Comparison of ENCODE assay signal across 12 cellular contexts in the genomic region with DNA sequence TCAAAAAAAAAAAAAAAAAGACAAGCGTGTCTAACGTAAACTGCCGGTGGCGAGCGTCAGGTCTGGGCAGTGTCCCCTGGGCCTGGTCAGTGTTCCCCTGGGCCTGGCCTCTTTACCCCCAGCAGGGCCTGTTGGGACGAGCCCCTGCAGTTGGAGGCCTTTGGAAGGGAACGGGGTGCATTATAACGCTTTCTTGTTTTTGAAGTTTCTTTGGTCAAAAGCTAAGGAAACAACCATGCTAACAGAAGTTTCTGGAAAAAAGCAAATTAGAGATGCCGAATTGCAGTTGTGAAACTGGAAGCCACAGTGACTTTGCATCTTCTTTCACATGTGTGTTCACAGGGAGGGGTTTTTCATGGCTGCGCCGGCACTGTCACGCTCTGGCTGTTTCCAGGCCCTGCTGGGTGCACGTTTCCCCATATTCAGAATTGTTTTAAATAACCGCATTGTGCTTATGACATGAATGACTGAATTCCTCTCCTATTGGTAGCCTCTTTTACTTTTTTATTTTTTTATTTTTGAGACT. TPM values are rescaled to one million over a fixed set of nuclear protein-coding genes. Genes with fewer than 3 reads are reported as not detected.
DNase-seq lines count a peak whose midpoint lies in the region; ATAC-seq and TF ChIP-seq lines count a peak whose summit lies in the region.
"Had no signal": no experiment of that assay in that cellular context is flagged by ENCODE, and none has a peak within 500 bp of the region (broad histone marks: within the 10 kb centered on the region; RNA-seq: fewer than 3 reads in every experiment).

No MANE protein-coding gene starts in this region.

- no peaks in the 10 kb centered on the region for H3K9me3 ChIP-seq in mesenchymal stem cell (ENCODE audit: control insufficient read depth, low read length)
- H3K9me3 ChIP-seq in SK-N-SH, result no peaks in the 10 kb centered on the region
- no peaks in the 10 kb centered on the region for H3K9me3 ChIP-seq in ascending aorta

- H3K4me3 ChIP-seq in mesenchymal stem cell (ENCODE audit: insufficient read depth in 1 of 2, low read depth in 1 of 2, low read length in 2 of 2) (no peak overlapping the region), SK-N-SH (ENCODE audit: low read depth in 2 of 2, low read length in 1 of 2) (no peak overlapping the region), ascending aorta (no peak overlapping the region)

- no peaks in the 10 kb centered on the region for H3F3A ChIP-seq in SK-N-SH (replicated peaks; ENCODE audit: insufficient read depth)

- no peak overlapping the region for H2BK15ac ChIP-seq in mesenchymal stem cell (ENCODE audit: low read depth, poor library complexity, severe bottlenecking)

- ATAC-seq in GM18502 (IDR thresholded peaks at IDR 0.05; ENCODE audit: poor library complexity, unreplicated experiment) (peak; percentile 71), GM19468 (IDR thresholded peaks at IDR 0.05; ENCODE audit: extremely low read depth, unreplicated experiment) (peak; percentile 42), HG03135 (IDR thresholded peaks at IDR 0.05; ENCODE audit: unreplicated experiment) (peak; percentile 83)
- ATAC-seq: esophagus mucosa had no signal

- H3K27ac Mint-ChIP-seq in activated naive CD8-positive, alpha-beta T cell treated with anti-CD3 and anti-CD28 coated beads for 36 hours, result peak overlapping the region; percentile 60

- H3K9ac ChIP-seq in mesenchymal stem cell (ENCODE audit: low read length) (no peak overlapping the region), SK-N-SH (no peak overlapping the region)

- no peaks in the 10 kb centered on the region for H3K27me3 Mint-ChIP-seq in activated naive CD8-positive, alpha-beta T cell treated with anti-CD3 and anti-CD28 coated beads for 36 hours

- 93% methylated on average over 14 of the region's 14 CpGs for WGBS in mesenchymal stem cell
- WGBS in SK-N-SH (ENCODE audit: low lambda C conversion rate), result 96% methylated on average over 14 of the region's 14 CpGs

- no peak overlapping the region for H3K14ac ChIP-seq in mesenchymal stem cell (ENCODE audit: low read length in 2 of 2)

- no peak overlapping the region for H3K23ac ChIP-seq in mesenchymal stem cell (ENCODE audit: low read length in 2 of 2)

- no peak overlapping the region for H3K4me3 Mint-ChIP-seq in activated naive CD8-positive, alpha-beta T cell treated with anti-CD3 and anti-CD28 coated beads for 36 hours

- no peaks in the 10 kb centered on the region for H4K20me1 ChIP-seq in SK-N-SH (ENCODE audit: insufficient read depth)

- no peak overlapping the region for H4K91ac ChIP-seq in mesenchymal stem cell (ENCODE audit: low read length)

- H3K36me3 ChIP-seq in mesenchymal stem cell (ENCODE audit: control insufficient read depth in 1 of 2, insufficient read depth in 2 of 2, low read depth in 1 of 2, low read length in 2 of 2), result peaks cover 53 to 54% of the 10 kb centered on the region in 2 experiments
- peaks cover 0 to 40% of the 10 kb centered on the region in 2 experiments for H3K36me3 ChIP-seq in SK-N-SH (replicated peaks in 1 of 2; ENCODE audit: control insufficient read depth in 1 of 2, insufficient read depth in 2 of 2, low read length in 1 of 2)
- peaks cover 37 to 44% of the 10 kb centered on the region in 2 donors for H3K36me3 ChIP-seq in ascending aorta

- H3K4me1 Mint-ChIP-seq in activated naive CD8-positive, alpha-beta T cell treated with anti-CD3 and anti-CD28 coated beads for 36 hours, result peaks cover 8% of the 10 kb centered on the region

- H3K4me1 ChIP-seq in mesenchymal stem cell (ENCODE audit: control insufficient read depth, insufficient read depth, low read depth, low read length) (no peaks in the 10 kb centered on the region), SK-N-SH (ENCODE audit: control insufficient read depth in 1 of 2, insufficient read depth in 2 of 2, low read depth in 1 of 2, low read length in 1 of 2) (no peaks in the 10 kb centered on the region; a peak in 1 of 4 replicates), ascending aorta (no peaks in the 10 kb centered on the region)

- H3K4ac ChIP-seq in mesenchymal stem cell (ENCODE audit: low read depth in 1 of 2, low read length in 2 of 2), result no peak overlapping the region

- no peaks in the 10 kb centered on the region for H3K79me2 ChIP-seq in SK-N-SH (ENCODE audit: insufficient read depth)

- no peak for TF ChIP-seq EP300 in SK-N-SH (IDR thresholded peaks at IDR 0.05; ENCODE audit: borderline replicate concordance in 1 of 2, low read depth in 1 of 2, low read length in 1 of 2)

- no peak overlapping the region for H3K18ac ChIP-seq in mesenchymal stem cell (ENCODE audit: low read depth in 1 of 2, low read length in 2 of 2)

- TF ChIP-seq RAD21 in SK-N-SH (IDR thresholded peaks at IDR 0.05; ENCODE audit: low read length), result no peak

- no peak for TF ChIP-seq CTCF in SK-N-SH (IDR thresholded peaks at IDR 0.05)
- no peak for TF ChIP-seq CTCF in ascending aorta (IDR thresholded peaks at IDR 0.05)

- H3K79me1 ChIP-seq in mesenchymal stem cell (replicated peaks; ENCODE audit: low read length, poor library complexity, severe bottlenecking), result peaks cover 17% of the 10 kb centered on the region

- no peak overlapping the region for H2BK12ac ChIP-seq in mesenchymal stem cell (ENCODE audit: low read length in 2 of 2)

- POLR2A ChIA-PET in SK-N-SH (lab: Yijun Ruan, JAX), result no interaction called here

- H3K9me3 Mint-ChIP-seq in activated naive CD8-positive, alpha-beta T cell treated with anti-CD3 and anti-CD28 coated beads for 36 hours, result no peaks in the 10 kb centered on the region

- DNase-seq in activated naive CD8-positive, alpha-beta T cell treated with anti-CD3 and anti-CD28 coated beads for 36 hours, result no peak
- no peak for DNase-seq in mesenchymal stem cell
- DNase-seq in SK-N-SH, result no peak
- DNase-seq in NCI-H2081 (lab: John Stamatoyannopoulos, UW), result no peak
- no peak for DNase-seq in ascending aorta (ENCODE audit: low spot score in 2 of 2)
- DNase-seq: GDM1; NCI-H146; stimulated activated naive CD4-positive, alpha-beta T cell treated with Interleukin-2 at 50 U/mL for 16 hours had no signal

- no peak overlapping the region for H3K27ac ChIP-seq in mesenchymal stem cell (ENCODE audit: low read length, poor library complexity, severe bottlenecking)
- no peak overlapping the region for H3K27ac ChIP-seq in SK-N-SH (ENCODE audit: low read depth in 2 of 2, low read length in 1 of 2)
- no peak overlapping the region for H3K27ac ChIP-seq in ascending aorta

- H2AK5ac ChIP-seq in mesenchymal stem cell (ENCODE audit: low read length, severe bottlenecking), result no peak overlapping the region

- H2AFZ ChIP-seq in mesenchymal stem cell (ENCODE audit: low read depth, low read length), result no peak overlapping the region
- no peak overlapping the region for H2AFZ ChIP-seq in SK-N-SH (ENCODE audit: low read depth)

- intact Hi-C loops in ascending aorta (cut with DNase I), result no loop called here

- no peak overlapping the region for H2BK5ac ChIP-seq in mesenchymal stem cell (ENCODE audit: low read depth, low read length, poor library complexity, severe bottlenecking)

- H3K27me3 ChIP-seq in mesenchymal stem cell (ENCODE audit: control insufficient read depth in 1 of 2, insufficient read depth in 1 of 2, low read length in 2 of 2), result no peaks in the 10 kb centered on the region
- no peaks in the 10 kb centered on the region for H3K27me3 ChIP-seq in SK-N-SH (ENCODE audit: insufficient read depth)
- no peaks in the 10 kb centered on the region for H3K27me3 ChIP-seq in ascending aorta

- CTCF ChIA-PET in SK-N-SH (lab: Yijun Ruan, JAX), result no interaction called here

- H2BK120ac ChIP-seq in mesenchymal stem cell (ENCODE audit: low read depth, low read length), result no peak overlapping the region

- H3K36me3 Mint-ChIP-seq in activated naive CD8-positive, alpha-beta T cell treated with anti-CD3 and anti-CD28 coated beads for 36 hours, result peaks cover under 1% of the 10 kb centered on the region

- no peaks in the 10 kb centered on the region for H3K9me2 ChIP-seq in SK-N-SH

- no peak overlapping the region for H3K4me2 ChIP-seq in mesenchymal stem cell (ENCODE audit: low read length, poor library complexity, severe bottlenecking)
- no peak overlapping the region for H3K4me2 ChIP-seq in SK-N-SH

- no peak overlapping the region for H4K8ac ChIP-seq in mesenchymal stem cell (ENCODE audit: low read length)

RNA-seq across cellular contexts. Expression of a gene that starts 16.0 kb away (rescaled TPM):
- total RNA-seq in activated naive CD8-positive, alpha-beta T cell treated with anti-CD3 and anti-CD28 coated beads for 36 hours, result 10 to 100 TPM; 89.4 to 90.7 TPM
- 14.5 TPM for polyA plus RNA-seq in mesenchymal stem cell (2013, experiment 1 of 2)
- 14.1 TPM for polyA plus RNA-seq in mesenchymal stem cell (2013, experiment 2 of 2)
- 12.0 and 22.7 TPM in 2 replicates for polyA plus RNA-seq in SK-N-SH (2012; rRNA removed)
- polyA plus RNA-seq in SK-N-SH (2012; cell fraction: cytosol; rRNA removed), result 12.0 and 14.8 TPM in 2 replicates
- 46.0 and 48.9 TPM in 2 replicates for polyA plus RNA-seq in SK-N-SH (2012; cell fraction: nucleus; rRNA removed)
- total RNA-seq in ascending aorta, result 52.0 TPM

RNA-seq across cellular contexts. Expression of a gene that starts 29.2 kb away (rescaled TPM):
- total RNA-seq in activated naive CD8-positive, alpha-beta T cell treated with anti-CD3 and anti-CD28 coated beads for 36 hours, result 10 to 100 TPM; 33.6 to 35.1 TPM
- 276 TPM for polyA plus RNA-seq in mesenchymal stem cell (2013, experiment 1 of 2)
- 282 TPM for polyA plus RNA-seq in mesenchymal stem cell (2013, experiment 2 of 2)
- polyA plus RNA-seq in SK-N-SH (2012; rRNA removed), result 64.5 and 101 TPM in 2 replicates
- polyA plus RNA-seq in SK-N-SH (2012; cell fraction: cytosol; rRNA removed), result 74.5 and 76.9 TPM in 2 replicates
- 34.0 and 36.2 TPM in 2 replicates for polyA plus RNA-seq in SK-N-SH (2012; cell fraction: nucleus; rRNA removed)
- total RNA-seq in ascending aorta, result 8.7 TPM

RNA-seq across cellular contexts. Expression of a gene that starts 59.7 kb away (rescaled TPM):
- 10 to 100 TPM; 61.2 to 66.0 TPM for total RNA-seq in activated naive CD8-positive, alpha-beta T cell treated with anti-CD3 and anti-CD28 coated beads for 36 hours
- 38.6 TPM for polyA plus RNA-seq in mesenchymal stem cell (2013, experiment 1 of 2)
- polyA plus RNA-seq in mesenchymal stem cell (2013, experiment 2 of 2), result 39.2 TPM
- polyA plus RNA-seq in SK-N-SH (2012; rRNA removed), result 35.3 and 40.0 TPM in 2 replicates
- polyA plus RNA-seq in SK-N-SH (2012; cell fraction: cytosol; rRNA removed), result 23.8 and 31.4 TPM in 2 replicates
- 48.1 and 49.4 TPM in 2 replicates for polyA plus RNA-seq in SK-N-SH (2012; cell fraction: nucleus; rRNA removed)
- 65.9 TPM for total RNA-seq in ascending aorta
